Comparison of ENCODE assay signal across 8 cellular contexts in the genomic region with DNA sequence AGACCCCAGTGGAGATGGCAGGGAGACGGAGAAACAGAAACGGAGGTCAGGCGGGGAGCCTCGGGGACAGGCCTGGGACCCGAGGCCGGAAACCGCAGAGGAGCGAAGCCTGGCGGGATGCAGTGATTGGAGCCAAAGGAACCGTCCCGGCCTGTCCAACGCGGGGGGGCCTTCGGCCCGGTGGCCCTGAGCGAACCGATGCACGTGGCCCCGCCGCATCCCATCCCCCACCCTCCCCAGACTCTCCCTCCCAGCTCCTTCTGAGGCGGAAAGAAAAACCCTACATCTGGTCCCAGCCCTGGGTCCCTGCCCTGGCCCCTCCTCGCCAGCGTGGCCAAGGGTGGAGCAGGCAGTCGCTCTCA. TPM values are rescaled to one million over a fixed set of nuclear protein-coding genes. Genes with fewer than 3 reads are reported as not detected.
A peak's percentile ranks its signal among the peaks of the same experiment; 100 is the strongest.
DNase-seq lines count a peak whose midpoint lies in the region; ATAC-seq and TF ChIP-seq lines count a peak whose summit lies in the region.

No MANE protein-coding gene starts in this region.

- H3K9me3 Mint-ChIP-seq in activated CD8-positive, alpha-beta T cell treated with anti-CD3 and anti-CD28 coated beads, Interleukin-2, amount 10 ng/mL, durations not matched to agents 7 days and 5 days (ENCODE audit: insufficient read depth) = no peaks in the 10 kb centered on the region
- no peaks in the 10 kb centered on the region for H3K9me3 Mint-ChIP-seq in glutamatergic neuron (ENCODE audit: unreplicated experiment)

- TF ChIP-seq CTCF in glutamatergic neuron (IDR thresholded peaks at IDR 0.05; ENCODE audit: partially characterized antibody, unreplicated experiment) = no peak
- no peak for TF ChIP-seq CTCF in GM10248 (IDR thresholded peaks at IDR 0.05; ENCODE audit: control extremely low read depth, extremely low read depth, low read depth, missing control alignments)

- peak; percentile 65 for DNase-seq in HCEC 1CT
- peak; percentile 32 for DNase-seq in activated CD8-positive, alpha-beta T cell treated with anti-CD3 and anti-CD28 coated beads, Interleukin-2, amount 10 ng/mL, durations not matched to agents 7 days and 5 days
- peak; percentile 70 for DNase-seq in glutamatergic neuron
- peak in 8 of 10 donors; percentile 34 to 88 (median 46) for DNase-seq in posterior cingulate gyrus
- DNase-seq in NCI-H2196 (lab: John Stamatoyannopoulos, UW; ENCODE audit: unreplicated experiment) = no peak
- DNase-seq in GM10248 (ENCODE audit: extremely low spot score) = no peak
- no peak for DNase-seq in superior temporal gyrus (ENCODE audit: extremely low spot score)

- H3K27me3 Mint-ChIP-seq in activated CD8-positive, alpha-beta T cell treated with anti-CD3 and anti-CD28 coated beads, Interleukin-2, amount 10 ng/mL, durations not matched to agents 7 days and 5 days (ENCODE audit: low read depth) = peaks cover 33% of the 10 kb centered on the region
- H3K27me3 Mint-ChIP-seq in glutamatergic neuron (ENCODE audit: unreplicated experiment) = peaks cover 15% of the 10 kb centered on the region

- intact Hi-C loops in posterior cingulate gyrus (cut with DNase I) = no loop called here

- ATAC-seq in activated CD8-positive, alpha-beta T cell treated with anti-CD3 and anti-CD28 coated beads, Interleukin-2, amount 10 ng/mL, durations not matched to agents 7 days and 5 days = peak; percentile 20
- no peak for ATAC-seq in HG02623 (IDR thresholded peaks at IDR 0.05; ENCODE audit: unreplicated experiment)

- H3K4me1 Mint-ChIP-seq in activated CD8-positive, alpha-beta T cell treated with anti-CD3 and anti-CD28 coated beads, Interleukin-2, amount 10 ng/mL, durations not matched to agents 7 days and 5 days (ENCODE audit: low read depth) = peaks cover 24% of the 10 kb centered on the region
- peaks cover 20% of the 10 kb centered on the region for H3K4me1 Mint-ChIP-seq in glutamatergic neuron (ENCODE audit: low read depth, unreplicated experiment)

- CTCF ChIA-PET in activated CD8-positive, alpha-beta T cell treated with anti-CD3 and anti-CD28 coated beads, Interleukin-2, amount 10 ng/mL, durations not matched to agents 7 days and 5 days (lab: Charles Lee) = interaction anchor here (0.6 to 17.4 kb wide), 26 partner anchors 9 to 220 kb away, joined by 3 to 311 read pairs (median 6); partner anchors contain the start of genes HAPLN2, INSRR, ISG20L2 and METTL25B
- CTCF ChIA-PET in GM10248 (lab: Yijun Ruan, JAX) = interaction anchor here (0.7 to 27.7 kb wide), 25 partner anchors 9 to 184 kb away, joined by 3 to 597 read pairs (median 5); partner anchors contain the start of genes HAPLN2, INSRR, ISG20L2 and METTL25B

- peak overlapping the region; percentile 71 for H3K4me3 Mint-ChIP-seq in activated CD8-positive, alpha-beta T cell treated with anti-CD3 and anti-CD28 coated beads, Interleukin-2, amount 10 ng/mL, durations not matched to agents 7 days and 5 days
- H3K4me3 Mint-ChIP-seq in glutamatergic neuron (ENCODE audit: unreplicated experiment) = peak overlapping the region; percentile 79

- H3K36me3 Mint-ChIP-seq in activated CD8-positive, alpha-beta T cell treated with anti-CD3 and anti-CD28 coated beads, Interleukin-2, amount 10 ng/mL, durations not matched to agents 7 days and 5 days (ENCODE audit: low read depth) = no peaks in the 10 kb centered on the region
- no peaks in the 10 kb centered on the region for H3K36me3 Mint-ChIP-seq in glutamatergic neuron (ENCODE audit: unreplicated experiment)

- no peak overlapping the region for H3K27ac Mint-ChIP-seq in activated CD8-positive, alpha-beta T cell treated with anti-CD3 and anti-CD28 coated beads, Interleukin-2, amount 10 ng/mL, durations not matched to agents 7 days and 5 days
- peak overlapping the region; percentile 65 for H3K27ac Mint-ChIP-seq in glutamatergic neuron (ENCODE audit: unreplicated experiment)

- POLR2A ChIA-PET in activated CD8-positive, alpha-beta T cell treated with anti-CD3 and anti-CD28 coated beads, Interleukin-2, amount 10 ng/mL, durations not matched to agents 7 days and 5 days (lab: Charles Lee) = interaction anchor here (1.1 to 2.4 kb wide), 5 partner anchors 17 to 55 kb away, joined by 3 to 9 read pairs (median 5); partner anchors contain the start of genes ISG20L2 and METTL25B
- POLR2A ChIA-PET in GM10248 (lab: Yijun Ruan, JAX) = no interaction called here

RNA-seq across cellular contexts. Expression of gene CRABP2, which starts 1.2 kb away (rescaled TPM):
- 1 to 10 TPM; 1.3 to 1.9 TPM for total RNA-seq in activated CD8-positive, alpha-beta T cell treated with anti-CD3 and anti-CD28 coated beads, Interleukin-2, amount 10 ng/mL, durations not matched to agents 7 days and 5 days
- total RNA-seq in glutamatergic neuron (ENCODE audit: unreplicated experiment) = 2.4 TPM

RNA-seq across cellular contexts. Expression of gene METTL25B, which starts 21.6 kb away (rescaled TPM):
- total RNA-seq in activated CD8-positive, alpha-beta T cell treated with anti-CD3 and anti-CD28 coated beads, Interleukin-2, amount 10 ng/mL, durations not matched to agents 7 days and 5 days = 10 to 100 TPM; 30.0 to 34.0 TPM
- total RNA-seq in glutamatergic neuron (ENCODE audit: unreplicated experiment) = 27.1 TPM

RNA-seq across cellular contexts. Expression of gene ISG20L2, which starts 21.9 kb away (rescaled TPM):
- 10 to 100 TPM; 56.3 to 58.8 TPM for total RNA-seq in activated CD8-positive, alpha-beta T cell treated with anti-CD3 and anti-CD28 coated beads, Interleukin-2, amount 10 ng/mL, durations not matched to agents 7 days and 5 days
- 32.6 TPM for total RNA-seq in glutamatergic neuron (ENCODE audit: unreplicated experiment)

RNA-seq across cellular contexts. Expression of gene NES, which starts 29.4 kb away (rescaled TPM):
- not detected for total RNA-seq in activated CD8-positive, alpha-beta T cell treated with anti-CD3 and anti-CD28 coated beads, Interleukin-2, amount 10 ng/mL, durations not matched to agents 7 days and 5 days
- total RNA-seq in glutamatergic neuron (ENCODE audit: unreplicated experiment) = 375 TPM

RNA-seq across cellular contexts. Expression of gene MRPL24, which starts 34.3 kb away (rescaled TPM):
- 10 to 100 TPM; 59.8 to 62.6 TPM for total RNA-seq in activated CD8-positive, alpha-beta T cell treated with anti-CD3 and anti-CD28 coated beads, Interleukin-2, amount 10 ng/mL, durations not matched to agents 7 days and 5 days
- total RNA-seq in glutamatergic neuron (ENCODE audit: unreplicated experiment) = 25.1 TPM

Comparison
In these comparisons a context has a peak if more than half of its experiments do, and no peak if none do; other contexts are left out.
1. DNase-seq: peak in HCEC 1CT (single experiment), activated CD8-positive, alpha-beta T cell treated with anti-CD3 and anti-CD28 coated beads, Interleukin-2, amount 10 ng/mL, durations not matched to agents 7 days and 5 days (single experiment), glutamatergic neuron (single experiment) and posterior cingulate gyrus (8 of 10); none in NCI-H2196 (single experiment), GM10248 (single experiment) and superior temporal gyrus (single experiment).